Comparison of ENCODE assay signal across 25 cellular contexts in genomic region chr9:77000330-77000729, GRCh38. TPM values are rescaled to one million over a fixed set of nuclear protein-coding genes. Genes with fewer than 3 reads are reported as not detected.
DNase-seq lines count a peak whose midpoint lies in the region; ATAC-seq and TF ChIP-seq lines count a peak whose summit lies in the region.
"Had no signal": no experiment of that assay in that cellular context is flagged by ENCODE, and none has a peak within 500 bp of the region (broad histone marks: within the 10 kb centered on the region; RNA-seq: fewer than 3 reads in every experiment).

No MANE protein-coding gene starts in this region.

- 0 out of 2 replicates have a peak, but pooled peaks have one; percentile 8 for TF ChIP-seq CTCF in BE2C (IDR thresholded peaks at IDR 0.05; ENCODE audit: low read depth, low read length)
- peak; percentile 10 for TF ChIP-seq CTCF in GM12873 (IDR thresholded peaks at IDR 0.05; ENCODE audit: insufficient read depth, low read depth, low read length, missing control alignments)
- TF ChIP-seq CTCF in LNCaP clone FGC (IDR thresholded peaks at IDR 0.05; ENCODE audit: control insufficient read depth, extremely low read depth, insufficient read depth), result peak; percentile 20; the same call in 1 of the 2 replicates
- no peak for TF ChIP-seq CTCF in esophagus muscularis mucosa (IDR thresholded peaks at IDR 0.05)

- H3K36me3 ChIP-seq in BE2C, result no peaks in the 10 kb centered on the region
- no peaks in the 10 kb centered on the region for H3K36me3 ChIP-seq in esophagus muscularis mucosa
- no peaks in the 10 kb centered on the region for H3K36me3 ChIP-seq in CD4-positive, alpha-beta memory T cell (ENCODE audit: insufficient read depth, low read length)
- H3K36me3 ChIP-seq: BLaER1 treated with 17β-estradiol and CSF1 and Interleukin-3, amounts not matched to agents 10 nM and 100 nM; HAP-1; SJCRH30 had no signal

- WGBS in esophagus muscularis mucosa, result 75% methylated on average over 6 of the region's 6 CpGs

- no peaks in the 10 kb centered on the region for H3K9me3 Mint-ChIP-seq in CD4-positive, alpha-beta memory T cell
- H3K9me3 Mint-ChIP-seq: CD8-positive, alpha-beta memory T cell had no signal

- H3K27ac Mint-ChIP-seq in CD4-positive, alpha-beta memory T cell, result no peak overlapping the region
- H3K27ac Mint-ChIP-seq: CD8-positive, alpha-beta memory T cell had no signal

- peaks cover 6 to 29% of the 10 kb centered on the region in 2 donors for H3K27me3 Mint-ChIP-seq in CD4-positive, alpha-beta memory T cell

- CTCF ChIA-PET in CD4-positive, alpha-beta memory T cell (lab: Charles Lee; ENCODE audit: partially characterized antibody), result no interaction called here

- H3K36me3 Mint-ChIP-seq in CD4-positive, alpha-beta memory T cell, result no peaks in the 10 kb centered on the region
- H3K36me3 Mint-ChIP-seq: CD8-positive, alpha-beta memory T cell had no signal

- no peaks in the 10 kb centered on the region for H3K27me3 ChIP-seq in BE2C
- H3K27me3 ChIP-seq in esophagus muscularis mucosa, result no peaks in the 10 kb centered on the region
- no peaks in the 10 kb centered on the region for H3K27me3 ChIP-seq in CD4-positive, alpha-beta memory T cell (ENCODE audit: insufficient read depth, low read length)
- H3K27me3 ChIP-seq: BLaER1 treated with 17β-estradiol and CSF1 and Interleukin-3, amounts not matched to agents 10 nM and 100 nM had no signal

- TF ChIP-seq EP300 in esophagus muscularis mucosa (IDR thresholded peaks at IDR 0.05), result no peak

- H3K4me3 ChIP-seq in BE2C (ENCODE audit: low read depth, low read length) (no peak overlapping the region), LNCaP clone FGC (ENCODE audit: low read depth, low read length) (no peak overlapping the region), esophagus muscularis mucosa (no peak overlapping the region)
- no peak overlapping the region for H3K4me3 ChIP-seq in CD4-positive, alpha-beta memory T cell (ENCODE audit: low read length in 2 of 2)
- H3K4me3 ChIP-seq: BLaER1 treated with 17β-estradiol and CSF1 and Interleukin-3, amounts not matched to agents 10 nM and 100 nM; HAP-1; SJCRH30 had no signal

- DNase-seq in BE2C (no peak), LNCaP clone FGC (ENCODE audit: low read depth) (no peak), esophagus muscularis mucosa (ENCODE audit: extremely low spot score) (peak; percentile 80), GM19240 (ENCODE audit: insufficient read length, low spot score) (no peak), left ventricle myocardium superior (no peak)
- DNase-seq in CD4-positive, alpha-beta memory T cell, result no peak
- DNase-seq: ACHN; Calu3; CD8-positive, alpha-beta memory T cell; DMS153; Kasumi-1; MM.1S; NCI-H1048; NCI-H1417 treated with DMSO at 0.1 percent for 48 hours; NCI-H187; NCI-H226; NCI-H510A treated with DMSO at 0.1 percent for 48 hours; NK-92 treated with Interleukin-12 subunit alpha and Interleukin-12 subunit beta, amount 100 ng/mL, for 24 hours; OCI-M1; SJCRH30; T-helper 1 cell had no signal

- intact Hi-C loops in esophagus muscularis mucosa (cut with DNase I) (no loop called here), left ventricle myocardium superior (cut with micrococcal nuclease) (no loop called here)
- intact Hi-C loops in CD4-positive, alpha-beta memory T cell (cut with micrococcal nuclease), result no loop called here

- no peak overlapping the region for H3K4me3 Mint-ChIP-seq in CD4-positive, alpha-beta memory T cell
- H3K4me3 Mint-ChIP-seq: CD8-positive, alpha-beta memory T cell had no signal

- no peak for TF ChIP-seq POLR2A in esophagus muscularis mucosa (IDR thresholded peaks at IDR 0.05; ENCODE audit: low read depth)

- H3K4me1 Mint-ChIP-seq in CD4-positive, alpha-beta memory T cell, result no peaks in the 10 kb centered on the region
- H3K4me1 Mint-ChIP-seq: CD8-positive, alpha-beta memory T cell had no signal

- ATAC-seq in left ventricle myocardium superior, result no peak

- POLR2A ChIA-PET in CD4-positive, alpha-beta memory T cell (lab: Charles Lee; ENCODE audit: partially characterized antibody), result no interaction called here

- H3K9me3 ChIP-seq in BE2C, result no peaks in the 10 kb centered on the region
- no peaks in the 10 kb centered on the region for H3K9me3 ChIP-seq in esophagus muscularis mucosa
- no peaks in the 10 kb centered on the region for H3K9me3 ChIP-seq in CD4-positive, alpha-beta memory T cell (ENCODE audit: control insufficient read depth in 1 of 2, low read length in 2 of 2)
- H3K9me3 ChIP-seq: BLaER1 treated with 17β-estradiol and CSF1 and Interleukin-3, amounts not matched to agents 10 nM and 100 nM; HAP-1; SJCRH30 had no signal

- no peak overlapping the region for H3K27ac ChIP-seq in esophagus muscularis mucosa (replicated peaks in 1 of 4)
- H3K27ac ChIP-seq in CD4-positive, alpha-beta memory T cell (ENCODE audit: low read depth, low read length), result no peak overlapping the region
- H3K27ac ChIP-seq: BLaER1 treated with 17β-estradiol and CSF1 and Interleukin-3, amounts not matched to agents 10 nM and 100 nM; SJCRH30 had no signal

- H3K4me1 ChIP-seq in BE2C (no peaks in the 10 kb centered on the region), esophagus muscularis mucosa (peaks cover 0 to 10% (median 6%) of the 10 kb centered on the region in 4 donors)
- no peaks in the 10 kb centered on the region for H3K4me1 ChIP-seq in CD4-positive, alpha-beta memory T cell (ENCODE audit: insufficient read depth, low read length)
- H3K4me1 ChIP-seq: BLaER1 treated with 17β-estradiol and CSF1 and Interleukin-3, amounts not matched to agents 10 nM and 100 nM; HAP-1; SJCRH30 had no signal

RNA-seq across cellular contexts. Expression of gene FOXB2, which starts 19.1 kb away (rescaled TPM):
- not detected for polyA plus RNA-seq in BE2C (2012; ENCODE audit: insufficient read depth, insufficient read length, low read depth)
- total RNA-seq in esophagus muscularis mucosa, result not detected
- not detected for total RNA-seq in CD4-positive, alpha-beta memory T cell
- polyA plus RNA-seq in CD4-positive, alpha-beta memory T cell, result not detected
- total RNA-seq in left ventricle myocardium superior, result not detected
- total RNA-seq: Calu3; CD8-positive, alpha-beta memory T cell; Daoy; SJCRH30 had no signal
- polyA plus RNA-seq: CD8-positive, alpha-beta memory T cell had no signal

Comparison
In these comparisons a context has a peak if more than half of its experiments do, and no peak if none do; other contexts are left out.
1. CTCF ChIP-seq: peak in BE2C (single experiment), GM12873 (single experiment) and LNCaP clone FGC (single experiment); none in esophagus muscularis mucosa (0 of 3).